Comparison of ENCODE assay signal across 21 cellular contexts in genomic region chr6:133804263-133804662, GRCh38.
DNase-seq lines count a peak whose midpoint lies in the region; ATAC-seq, FAIRE-seq and TF ChIP-seq lines count a peak whose summit lies in the region.
"Had no signal": no experiment of that assay in that cellular context is flagged by ENCODE, and none has a peak within 500 bp of the region (broad histone marks: within the 10 kb centered on the region; RNA-seq: fewer than 3 reads in every experiment).

No MANE protein-coding gene starts in this region.

- H3K27ac ChIP-seq in ACC112 (ENCODE audit: low read depth, low read length) (peak overlapping the region; percentile 5; the same call in 1 of the 2 replicates), right cardiac atrium (ENCODE audit: low read length) (no peak overlapping the region)
- H3K27ac ChIP-seq: cardiac muscle cell had no signal

- 36% methylated on average over 1 of the region's 1 CpG for WGBS in right cardiac atrium

- H3K36me3 Mint-ChIP-seq in endothelial cell (ENCODE audit: low read depth, unreplicated experiment): no peaks in the 10 kb centered on the region
- H3K36me3 Mint-ChIP-seq: activated naive CD8-positive, alpha-beta T cell treated with anti-CD3 and anti-CD28 coated beads for 36 hours; naive B cell had no signal

- no peaks in the 10 kb centered on the region for H3K9me3 ChIP-seq in right cardiac atrium (ENCODE audit: control insufficient read depth, low read length)

- H2AFZ ChIP-seq in ACC112 (ENCODE audit: low read length, unreplicated experiment): peak overlapping the region; percentile 8

- TF ChIP-seq CTCF in endothelial cell (IDR thresholded peaks at IDR 0.05; ENCODE audit: unreplicated experiment): no peak

- TF ChIP-seq POLR2A in GM12891 (IDR thresholded peaks at IDR 0.05; ENCODE audit: low read depth, low read length): no peak

- peaks cover 11% of the 10 kb centered on the region for H3K4me1 Mint-ChIP-seq in endothelial cell (ENCODE audit: unreplicated experiment)
- H3K4me1 Mint-ChIP-seq: activated naive CD8-positive, alpha-beta T cell treated with anti-CD3 and anti-CD28 coated beads for 36 hours; activated T-helper 17 cell treated with anti-CD3 and anti-CD28 coated beads, Interleukin-2, amount 50 U/mL, for 72 hours had no signal

- DNase-seq in KBM-7 (peak; percentile 0), endothelial cell (ENCODE audit: low spot score) (peak; percentile 9), right cardiac atrium (peak in 2 of 3 donors; percentile 24 to 54), GDM1 (lab: John Stamatoyannopoulos, UW) (no peak), GM12891 (ENCODE audit: insufficient read length, low spot score) (no peak), cerebellar cortex (ENCODE audit: low spot score) (no peak), T-helper 1 cell (no peak)
- DNase-seq: activated CD4-positive, alpha-beta T cell treated with anti-CD3 and anti-CD28 coated beads for 4 hours; activated naive CD8-positive, alpha-beta T cell treated with anti-CD3 and anti-CD28 coated beads for 36 hours; DMS 273 treated with DMSO at 0.1 percent for 48 hours; hippocampal formation; Kasumi-1; naive B cell; NCI-H1417; NCI-H2107; NCI-H524; substantia nigra had no signal

- H3K79me2 ChIP-seq in ACC112 (ENCODE audit: control insufficient read depth, insufficient read depth, low read length, unreplicated experiment): no peaks in the 10 kb centered on the region

- intact Hi-C loops in right cardiac atrium (cut with DNase I): no loop called here

- H3K27ac Mint-ChIP-seq in endothelial cell (ENCODE audit: unreplicated experiment): no peak overlapping the region
- H3K27ac Mint-ChIP-seq: activated naive CD8-positive, alpha-beta T cell treated with anti-CD3 and anti-CD28 coated beads for 36 hours; activated T-helper 17 cell treated with anti-CD3 and anti-CD28 coated beads, Interleukin-2, amount 50 U/mL, for 72 hours; naive B cell had no signal

- H3K27me3 ChIP-seq in ACC112 (ENCODE audit: insufficient read depth, low read length): no peaks in the 10 kb centered on the region
- no peaks in the 10 kb centered on the region for H3K27me3 ChIP-seq in right cardiac atrium (ENCODE audit: control insufficient read depth, insufficient read depth)

- no peak for FAIRE-seq in GM12891 (lab: Jason Lieb, UNC)
- FAIRE-seq: A204.1 had no signal

- H3K4me3 ChIP-seq in ACC112 (ENCODE audit: low read depth, low read length) (no peak overlapping the region), right cardiac atrium (ENCODE audit: low read length) (no peak overlapping the region)
- H3K4me3 ChIP-seq: cardiac muscle cell had no signal

- no peaks in the 10 kb centered on the region for H3K36me3 ChIP-seq in ACC112 (ENCODE audit: insufficient read depth, low read length)
- H3K36me3 ChIP-seq: cardiac muscle cell had no signal

- H3K4me3 Mint-ChIP-seq in endothelial cell (ENCODE audit: unreplicated experiment): no peak overlapping the region
- H3K4me3 Mint-ChIP-seq: activated naive CD8-positive, alpha-beta T cell treated with anti-CD3 and anti-CD28 coated beads for 36 hours; activated T-helper 17 cell treated with anti-CD3 and anti-CD28 coated beads, Interleukin-2, amount 50 U/mL, for 72 hours; naive B cell had no signal

- H3K9me3 Mint-ChIP-seq in endothelial cell (ENCODE audit: unreplicated experiment): no peaks in the 10 kb centered on the region
- H3K9me3 Mint-ChIP-seq: activated naive CD8-positive, alpha-beta T cell treated with anti-CD3 and anti-CD28 coated beads for 36 hours had no signal

- H3K4me1 ChIP-seq in ACC112 (ENCODE audit: control insufficient read depth, insufficient read depth, low read length, unreplicated experiment) (peaks cover 16% of the 10 kb centered on the region), right cardiac atrium (ENCODE audit: control insufficient read depth, insufficient read depth, low read length) (no peaks in the 10 kb centered on the region)

- no peaks in the 10 kb centered on the region for H3K27me3 Mint-ChIP-seq in endothelial cell (ENCODE audit: unreplicated experiment)

- in situ Hi-C loops in KBM-7 (cut with MboI; ENCODE audit: low pct_unique_long_range_greater_than_20kb, low sequenced_read_pairs): no loop called here

- ATAC-seq in right cardiac atrium: peak; percentile 88 to 92
- ATAC-seq: activated T-helper 17 cell treated with anti-CD3 and anti-CD28 coated beads, Interleukin-2, amount 50 U/mL, for 72 hours had no signal

TF ChIP-seq in GM12891, 5 proteins besides CTCF, POLR2A, EP300 and RAD21:
- TF ChIP-seq POLR2AphosphoS5 (IDR thresholded peaks at IDR 0.05; ENCODE audit: low read depth, low read length) (no peak), TAF1 (IDR thresholded peaks at IDR 0.05; ENCODE audit: low read depth, low read length) (no peak), POU2F2 (IDR thresholded peaks at IDR 0.05; ENCODE audit: low read depth, low read length) (no peak), SPI1 (IDR thresholded peaks at IDR 0.05; ENCODE audit: low read depth, low read length) (no peak), PAX5 (IDR thresholded peaks at IDR 0.05; ENCODE audit: insufficient read depth, low read length, severe bottlenecking) (no peak)

Comparison
In these comparisons a context has a peak if more than half of its experiments do, and no peak if none do; other contexts are left out.
1. DNase-seq: peak in KBM-7 (single experiment), endothelial cell (single experiment) and right cardiac atrium (2 of 3); none in GDM1 (single experiment), GM12891 (single experiment), cerebellar cortex (single experiment) and T-helper 1 cell (0 of 5).